In genomic region chr11:92449222-92449621, GRCh38 we compare ENCODE assay signal across 28 cellular contexts.
"Had no signal": no experiment of that assay in that cellular context is flagged by ENCODE, and none has a peak within 500 bp of the region (broad histone marks: within the 10 kb centered on the region; RNA-seq: fewer than 3 reads in every experiment).

No MANE protein-coding gene starts in this region.

- H3K27ac ChIP-seq: dorsolateral prefrontal cortex, epithelial cell of prostate, esophagus muscularis mucosa, foreskin keratinocyte, gastroesophageal sphincter, heart left ventricle, hepatocyte, prostate gland, right atrium auricular region, testis, tibial artery, upper lobe of left lung had no signal

- H3K4me1 ChIP-seq: esophagus muscularis mucosa, gastroesophageal sphincter, heart left ventricle, prostate gland, right atrium auricular region, testis, upper lobe of left lung had no signal

- H3K27me3 ChIP-seq: esophagus muscularis mucosa, foreskin keratinocyte, gastroesophageal sphincter, heart left ventricle, hepatocyte, right atrium auricular region, testis, tibial artery, upper lobe of left lung had no signal

- DNase-seq: cortex of kidney; dorsolateral prefrontal cortex; effector CD4-positive, alpha-beta T cell; foreskin keratinocyte; heart left ventricle; kidney; mesenchymal stem cell; mucosa of descending colon; naive B cell; nucleus accumbens; stimulated activated CD4-positive, alpha-beta T cell treated with anti-CD3 and anti-CD28 coated beads, Interleukin-2, amount 100 ng/mL, for 24 hours; stimulated activated CD4-positive, alpha-beta T cell treated with anti-CD3 and anti-CD28 coated beads, Interleukin-4, amount 100 ng/mL, for 24 hours; stimulated activated naive CD8-positive, alpha-beta T cell treated with anti-CD3 and anti-CD28 coated beads, Interleukin-15, Interleukin-2, amounts not matched to agents 100 U/mL and 50 U/mL, for 24 hours; substantia nigra; testis; tibial artery; upper lobe of left lung had no signal

- H3K36me3 ChIP-seq: esophagus muscularis mucosa, gastroesophageal sphincter, heart left ventricle, prostate gland, right atrium auricular region, tibial artery, upper lobe of left lung had no signal

- H3K4me3 ChIP-seq: dorsolateral prefrontal cortex, esophagus muscularis mucosa, gastroesophageal sphincter, heart left ventricle, hepatocyte, lung, mucosa of descending colon, prostate gland, right atrium auricular region, testis, tibial artery, upper lobe of left lung had no signal

- H3K9me3 ChIP-seq: esophagus muscularis mucosa, gastroesophageal sphincter, heart left ventricle, mucosa of descending colon, prostate gland, right atrium auricular region, testis, tibial artery, upper lobe of left lung had no signal

- ATAC-seq: foreskin keratinocyte; gastroesophageal sphincter; heart left ventricle; left lobe of liver; mucosa of descending colon; natural killer cell treated with Interleukin-12 subunit alpha and Interleukin-12 subunit beta and Interleukin-15 and Interleukin-18, amount 100 ng/mL, for 72 hours; sciatic nerve; stimulated activated effector memory CD8-positive, alpha-beta T cell treated with anti-CD3 and anti-CD28 coated beads, Interleukin-12 subunit alpha, Interleukin-12 subunit beta, amount 100 ng/mL, for 72 hours; stimulated activated naive CD8-positive, alpha-beta T cell treated with anti-CD3 and anti-CD28 coated beads, Interleukin-15, Interleukin-2, amounts not matched to agents 100 U/mL and 50 U/mL, for 24 hours had no signal
